ENCODE assay signal across 11 cellular contexts in the genomic region with DNA sequence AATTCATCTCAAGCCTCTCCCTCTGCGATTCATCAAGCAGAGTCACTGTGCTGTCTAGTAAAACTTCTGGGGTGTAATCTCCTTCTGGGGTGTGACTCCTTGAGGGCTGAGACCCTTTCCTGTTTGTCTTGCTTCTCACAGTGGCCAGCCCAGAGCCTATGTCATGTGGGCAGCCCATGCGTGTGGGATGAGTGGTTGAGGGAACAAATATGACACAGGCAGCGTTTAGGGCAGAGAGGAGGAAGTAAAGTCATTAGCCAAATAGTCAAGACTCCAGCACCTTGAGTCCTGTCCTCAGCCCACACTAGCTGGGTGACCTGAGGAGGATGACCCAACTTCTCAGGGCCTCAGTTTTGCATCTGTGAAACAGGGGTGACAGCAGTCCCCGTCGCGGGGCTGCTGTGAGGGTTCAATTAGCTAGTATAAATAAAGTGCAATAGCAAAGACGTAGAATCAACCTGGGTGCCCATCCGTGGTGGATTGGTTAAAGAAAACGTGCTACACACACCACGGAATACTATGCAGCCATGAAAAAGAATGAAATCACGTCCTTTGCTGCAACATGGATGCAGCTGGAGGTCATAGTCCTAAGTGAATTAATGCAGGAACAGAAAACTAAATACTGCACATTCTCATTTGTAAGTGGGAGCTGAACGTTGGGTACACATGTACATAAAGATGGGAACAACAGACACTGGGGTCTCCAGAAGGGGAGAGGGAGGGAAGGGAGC. TPM values are rescaled to one million over a fixed set of nuclear protein-coding genes. Genes with fewer than 3 reads are reported as not detected.
A peak's percentile ranks its signal among the peaks of the same experiment; 100 is the strongest.
DNase-seq lines count a peak whose midpoint lies in the region; ATAC-seq and TF ChIP-seq lines count a peak whose summit lies in the region.
"Had no signal": no experiment of that assay in that cellular context is flagged by ENCODE, and none has a peak within 500 bp of the region (broad histone marks: within the 10 kb centered on the region; RNA-seq: fewer than 3 reads in every experiment).

No MANE protein-coding gene starts in this region.

- H3K27ac ChIP-seq in lower lobe of right lung, result peak overlapping the region; percentile 77
- H3K27ac ChIP-seq: GM23248 had no signal

- no peak overlapping the region for H3K4me3 Mint-ChIP-seq in stimulated activated naive CD8-positive, alpha-beta T cell treated with anti-CD3 and anti-CD28 coated beads, Interleukin-15, Interleukin-2, amounts not matched to agents 100 ng/mL and 50 ng/mL, for 24 hours
- H3K4me3 Mint-ChIP-seq in activated CD4-positive, alpha-beta memory T cell treated with anti-CD3 and anti-CD28 coated beads, Interleukin-2, amount 10 ng/mL, durations not matched to agents 7 days and 5 days, result no peak overlapping the region

- H3K27me3 Mint-ChIP-seq in stimulated activated naive CD8-positive, alpha-beta T cell treated with anti-CD3 and anti-CD28 coated beads, Interleukin-15, Interleukin-2, amounts not matched to agents 100 ng/mL and 50 ng/mL, for 24 hours, result no peaks in the 10 kb centered on the region
- H3K27me3 Mint-ChIP-seq in activated CD4-positive, alpha-beta memory T cell treated with anti-CD3 and anti-CD28 coated beads, Interleukin-2, amount 10 ng/mL, durations not matched to agents 7 days and 5 days, result peaks cover 26% of the 10 kb centered on the region

- no peaks in the 10 kb centered on the region for H3K36me3 ChIP-seq in lower lobe of right lung

- ATAC-seq in stimulated activated naive CD8-positive, alpha-beta T cell treated with anti-CD3 and anti-CD28 coated beads, Interleukin-15, Interleukin-2, amounts not matched to agents 100 U/mL and 50 U/mL, for 24 hours, result no peak
- ATAC-seq in lower lobe of right lung, result peak; percentile 39 to 59
- ATAC-seq in GM21529 (IDR thresholded peaks at IDR 0.05; ENCODE audit: unreplicated experiment), result no peak

- intact Hi-C loops in lower lobe of right lung (cut with DNase I), result no loop called here

- peaks cover 37% of the 10 kb centered on the region for H3K4me1 ChIP-seq in lower lobe of right lung

- no peak for TF ChIP-seq CTCF in lower lobe of right lung (IDR thresholded peaks at IDR 0.05)

- H3K27ac Mint-ChIP-seq in stimulated activated naive CD8-positive, alpha-beta T cell treated with anti-CD3 and anti-CD28 coated beads, Interleukin-15, Interleukin-2, amounts not matched to agents 100 ng/mL and 50 ng/mL, for 24 hours, result peak overlapping the region; percentile 3
- peak overlapping the region; percentile 69 for H3K27ac Mint-ChIP-seq in activated CD4-positive, alpha-beta memory T cell treated with anti-CD3 and anti-CD28 coated beads, Interleukin-2, amount 10 ng/mL, durations not matched to agents 7 days and 5 days

- no peak overlapping the region for H3K4me3 ChIP-seq in lower lobe of right lung
- H3K4me3 ChIP-seq: GM23248 had no signal

- no peaks in the 10 kb centered on the region for H3K9me3 Mint-ChIP-seq in stimulated activated naive CD8-positive, alpha-beta T cell treated with anti-CD3 and anti-CD28 coated beads, Interleukin-15, Interleukin-2, amounts not matched to agents 100 ng/mL and 50 ng/mL, for 24 hours
- no peaks in the 10 kb centered on the region for H3K9me3 Mint-ChIP-seq in activated CD4-positive, alpha-beta memory T cell treated with anti-CD3 and anti-CD28 coated beads, Interleukin-2, amount 10 ng/mL, durations not matched to agents 7 days and 5 days

- DNase-seq in stimulated activated naive CD8-positive, alpha-beta T cell treated with anti-CD3 and anti-CD28 coated beads, Interleukin-15, Interleukin-2, amounts not matched to agents 100 U/mL and 50 U/mL, for 24 hours, result no peak
- peak; percentile 54 for DNase-seq in activated CD4-positive, alpha-beta memory T cell treated with anti-CD3 and anti-CD28 coated beads, Interleukin-2, amount 10 ng/mL, durations not matched to agents 7 days and 5 days
- DNase-seq in lower lobe of right lung (peak; percentile 73), NCI-H446 (lab: John Stamatoyannopoulos, UW) (no peak), amniotic stem cell (lab: John Stamatoyannopoulos, UW) (no peak)
- no peak for DNase-seq in activated CD4-positive, alpha-beta T cell treated with anti-CD3 and anti-CD28 coated beads for 4 hours
- DNase-seq: DND-41, GM23248 had no signal

- no peaks in the 10 kb centered on the region for H3K9me3 ChIP-seq in lower lobe of right lung

- no peaks in the 10 kb centered on the region for H3K36me3 Mint-ChIP-seq in stimulated activated naive CD8-positive, alpha-beta T cell treated with anti-CD3 and anti-CD28 coated beads, Interleukin-15, Interleukin-2, amounts not matched to agents 100 ng/mL and 50 ng/mL, for 24 hours (ENCODE audit: low read depth)
- peaks cover 7% of the 10 kb centered on the region for H3K36me3 Mint-ChIP-seq in activated CD4-positive, alpha-beta memory T cell treated with anti-CD3 and anti-CD28 coated beads, Interleukin-2, amount 10 ng/mL, durations not matched to agents 7 days and 5 days (ENCODE audit: low read depth)

- CTCF ChIA-PET in activated CD4-positive, alpha-beta memory T cell treated with anti-CD3 and anti-CD28 coated beads, Interleukin-2, amount 10 ng/mL, durations not matched to agents 7 days and 5 days (lab: Charles Lee), result no interaction called here

- H3K4me1 Mint-ChIP-seq in stimulated activated naive CD8-positive, alpha-beta T cell treated with anti-CD3 and anti-CD28 coated beads, Interleukin-15, Interleukin-2, amounts not matched to agents 100 ng/mL and 50 ng/mL, for 24 hours (ENCODE audit: low read depth), result peaks cover 53% of the 10 kb centered on the region
- H3K4me1 Mint-ChIP-seq in activated CD4-positive, alpha-beta memory T cell treated with anti-CD3 and anti-CD28 coated beads, Interleukin-2, amount 10 ng/mL, durations not matched to agents 7 days and 5 days, result peaks cover 62% of the 10 kb centered on the region

- no peaks in the 10 kb centered on the region for H3K27me3 ChIP-seq in lower lobe of right lung (ENCODE audit: low read depth)

- POLR2A ChIA-PET in activated CD4-positive, alpha-beta memory T cell treated with anti-CD3 and anti-CD28 coated beads, Interleukin-2, amount 10 ng/mL, durations not matched to agents 7 days and 5 days (lab: Charles Lee), result interaction anchor here (1.5 kb wide), 1 partner anchor 170 kb away, joined by 5 read pairs; a partner anchor contains a TSS

RNA-seq across cellular contexts. Expression of a gene that starts 4.5 kb away (rescaled TPM):
- 10 to 100 TPM; 42.0 to 43.2 TPM for total RNA-seq in activated CD4-positive, alpha-beta memory T cell treated with anti-CD3 and anti-CD28 coated beads, Interleukin-2, amount 10 ng/mL, durations not matched to agents 7 days and 5 days
- total RNA-seq in lower lobe of right lung, result 188 TPM
- total RNA-seq: GM23248 had no signal

RNA-seq across cellular contexts. Expression of a gene that starts 42.7 kb away (rescaled TPM):
- total RNA-seq in activated CD4-positive, alpha-beta memory T cell treated with anti-CD3 and anti-CD28 coated beads, Interleukin-2, amount 10 ng/mL, durations not matched to agents 7 days and 5 days, result not detected
- 0.62 TPM for total RNA-seq in lower lobe of right lung
- total RNA-seq: fibroblast of lung, GM23248 had no signal

Comparison
In these comparisons a context has a peak if more than half of its experiments do, and no peak if none do; other contexts are left out.
1. ATAC-seq: peak in lower lobe of right lung (2 of 2); none in stimulated activated naive CD8-positive, alpha-beta T cell treated with anti-CD3 and anti-CD28 coated beads, Interleukin-15, Interleukin-2, amounts not matched to agents 100 U/mL and 50 U/mL, for 24 hours (single experiment) and GM21529 (single experiment).
2. DNase-seq: peak in activated CD4-positive, alpha-beta memory T cell treated with anti-CD3 and anti-CD28 coated beads, Interleukin-2, amount 10 ng/mL, durations not matched to agents 7 days and 5 days (single experiment) and lower lobe of right lung (single experiment); none in stimulated activated naive CD8-positive, alpha-beta T cell treated with anti-CD3 and anti-CD28 coated beads, Interleukin-15, Interleukin-2, amounts not matched to agents 100 U/mL and 50 U/mL, for 24 hours (single experiment), NCI-H446 (0 of 2), amniotic stem cell (single experiment) and activated CD4-positive, alpha-beta T cell treated with anti-CD3 and anti-CD28 coated beads for 4 hours (0 of 2).